19 cellular contexts compared by ENCODE assay signal in the genomic region with DNA sequence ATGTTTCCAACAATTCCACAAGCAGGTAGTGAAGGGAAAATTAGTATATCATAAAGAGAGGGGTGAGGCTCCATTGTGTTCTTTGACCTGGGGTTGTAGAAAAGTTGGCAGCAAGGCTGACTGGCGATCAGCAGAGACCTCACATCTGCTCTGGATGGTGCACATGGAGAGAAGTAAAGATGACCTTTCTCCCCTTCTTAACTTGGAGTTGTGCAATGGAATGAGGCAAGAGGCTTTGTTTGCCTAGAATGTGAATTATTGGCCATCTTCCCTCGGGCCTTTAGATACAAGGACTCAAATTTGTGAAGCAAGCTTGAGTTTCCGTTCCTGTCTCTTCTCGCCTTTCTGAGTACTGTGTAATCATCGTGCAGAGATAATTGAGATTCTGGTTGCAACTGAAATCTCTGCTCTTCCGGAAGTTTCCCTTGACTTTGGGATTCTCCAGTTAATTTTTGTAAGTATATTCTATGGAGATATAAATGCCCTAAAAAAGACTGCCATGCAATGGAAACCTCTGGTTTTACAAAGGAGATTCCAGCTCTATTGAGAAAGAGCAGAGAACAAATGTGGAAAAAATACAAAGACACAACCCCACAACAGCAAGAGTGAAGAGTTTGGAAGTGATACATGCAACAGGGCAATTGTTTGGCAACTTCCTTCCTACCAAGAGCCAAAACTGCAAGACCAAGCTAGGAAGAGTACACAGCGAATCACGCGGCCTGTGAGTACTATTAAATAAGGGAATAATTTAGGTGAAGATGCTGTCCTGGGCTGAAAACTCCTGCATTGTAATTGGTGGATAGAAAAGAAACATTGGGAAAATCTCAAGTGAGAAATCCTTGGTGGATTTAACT.
DNase-seq lines count a peak whose midpoint lies in the region; ATAC-seq and TF ChIP-seq lines count a peak whose summit lies in the region.
"Had no signal": no experiment of that assay in that cellular context is flagged by ENCODE, and none has a peak within 500 bp of the region (broad histone marks: within the 10 kb centered on the region; RNA-seq: fewer than 3 reads in every experiment).

No MANE protein-coding gene starts in this region.

- H3K27ac Mint-ChIP-seq in chondrocyte (ENCODE audit: unreplicated experiment), result peak overlapping the region; percentile 59
- peak overlapping the region in 1 of 7 donors; percentile 47 for H3K27ac Mint-ChIP-seq in CD4-positive, alpha-beta memory T cell
- H3K27ac Mint-ChIP-seq: activated B cell treated with CpG ODN at 0.5 μM for 24 hours; activated T-helper 2 cell treated with anti-CD3 and anti-CD28 coated beads, Interferon-gamma antibody, Interleukin-2, Interleukin-4, amounts not matched to agents 10 μg/mL and 5 μg/mL and 100 μg/mL, durations not matched to agents 14 hours and 24 hours and 36 hours; mesothelial cell of epicardium had no signal

- no peaks in the 10 kb centered on the region for H3K27me3 ChIP-seq in left ventricle myocardium inferior (ENCODE audit: low read depth)
- no peaks in the 10 kb centered on the region for H3K27me3 ChIP-seq in lung (ENCODE audit: control insufficient read depth, insufficient read depth)
- no peaks in the 10 kb centered on the region for H3K27me3 ChIP-seq in SJCRH30
- H3K27me3 ChIP-seq in CD4-positive, alpha-beta memory T cell (ENCODE audit: insufficient read depth, low read length), result no peaks in the 10 kb centered on the region
- H3K27me3 ChIP-seq: tibial artery had no signal

- TF ChIP-seq CTCF in left ventricle myocardium inferior (IDR thresholded peaks at IDR 0.05; ENCODE audit: borderline replicate concordance) (no peak), chondrocyte (IDR thresholded peaks at IDR 0.05) (no peak), lung (IDR thresholded peaks at IDR 0.05; ENCODE audit: control extremely low read depth, extremely low read depth) (no peak)

- no peaks in the 10 kb centered on the region for H3K27me3 Mint-ChIP-seq in chondrocyte (ENCODE audit: low read depth)
- peaks cover 5% of the 10 kb centered on the region in 2 donors for H3K27me3 Mint-ChIP-seq in CD4-positive, alpha-beta memory T cell
- H3K27me3 Mint-ChIP-seq: activated B cell treated with CpG ODN at 0.5 μM for 24 hours had no signal

- no peaks in the 10 kb centered on the region for H3K36me3 Mint-ChIP-seq in chondrocyte (ENCODE audit: low read depth)
- no peaks in the 10 kb centered on the region for H3K36me3 Mint-ChIP-seq in CD4-positive, alpha-beta memory T cell
- H3K36me3 Mint-ChIP-seq: mesothelial cell of epicardium had no signal

- ATAC-seq in Right ventricle myocardium inferior (peak; percentile 39), lung (ENCODE audit: insufficient read depth, low FRiP score) (no peak), HG02885 (IDR thresholded peaks at IDR 0.05; ENCODE audit: poor library complexity, unreplicated experiment) (no peak)
- ATAC-seq: Panc1 had no signal

- CTCF ChIA-PET in CD4-positive, alpha-beta memory T cell (lab: Charles Lee; ENCODE audit: partially characterized antibody), result no interaction called here

- POLR2A ChIA-PET in CD4-positive, alpha-beta memory T cell (lab: Charles Lee; ENCODE audit: partially characterized antibody), result no interaction called here

- H3K9me3 ChIP-seq in left ventricle myocardium inferior (replicated peaks) (no peaks in the 10 kb centered on the region), lung (ENCODE audit: control insufficient read depth in 2 of 2, insufficient read depth in 1 of 2, low read length in 1 of 2) (no peaks in the 10 kb centered on the region), SJCRH30 (replicated peaks) (no peaks in the 10 kb centered on the region)
- no peaks in the 10 kb centered on the region for H3K9me3 ChIP-seq in CD4-positive, alpha-beta memory T cell (ENCODE audit: control insufficient read depth in 1 of 2, low read length in 2 of 2)
- H3K9me3 ChIP-seq: tibial artery had no signal

- H3K36me3 ChIP-seq in left ventricle myocardium inferior, result no peaks in the 10 kb centered on the region
- no peaks in the 10 kb centered on the region for H3K36me3 ChIP-seq in lung (ENCODE audit: control insufficient read depth in 2 of 2, insufficient read depth in 2 of 2, low read length in 2 of 2)
- no peaks in the 10 kb centered on the region for H3K36me3 ChIP-seq in SJCRH30
- H3K36me3 ChIP-seq in CD4-positive, alpha-beta memory T cell (ENCODE audit: insufficient read depth, low read length), result no peaks in the 10 kb centered on the region
- H3K36me3 ChIP-seq: tibial artery had no signal

- no peak for DNase-seq in Right ventricle myocardium inferior (ENCODE audit: missing footprints)
- no peak for DNase-seq in left ventricle myocardium inferior
- no peak for DNase-seq in chondrocyte (ENCODE audit: low spot score)
- DNase-seq in lung (ENCODE audit: low spot score), result peak; percentile 30
- no peak for DNase-seq in SJCRH30
- no peak for DNase-seq in activated CD4-positive, alpha-beta T cell treated with anti-CD3 and anti-CD28 coated beads, Interleukin-2, amount 50 U/mL, for 1 hour
- DNase-seq in CD4-positive, alpha-beta memory T cell, result no peak
- DNase-seq: activated B cell treated with CpG ODN at 0.5 μM for 24 hours, amygdala, DND-41, NCI-H1048, NCI-H526 treated with DMSO at 0.1 percent for 48 hours, nucleus accumbens had no signal

- H3K4me1 ChIP-seq in left ventricle myocardium inferior (no peaks in the 10 kb centered on the region), lung (ENCODE audit: control insufficient read depth in 2 of 2, insufficient read depth in 2 of 2, low read length in 2 of 2) (no peaks in the 10 kb centered on the region), SJCRH30 (no peaks in the 10 kb centered on the region)
- H3K4me1 ChIP-seq in CD4-positive, alpha-beta memory T cell (ENCODE audit: insufficient read depth, low read length), result no peaks in the 10 kb centered on the region
- H3K4me1 ChIP-seq: tibial artery had no signal

- H3K4me3 ChIP-seq in left ventricle myocardium inferior (no peak overlapping the region), lung (no peak overlapping the region), SJCRH30 (no peak overlapping the region)
- H3K4me3 ChIP-seq in CD4-positive, alpha-beta memory T cell (ENCODE audit: low read length in 2 of 2), result no peak overlapping the region
- H3K4me3 ChIP-seq: tibial artery had no signal

- peaks cover 5% of the 10 kb centered on the region for H3K9me3 Mint-ChIP-seq in chondrocyte (ENCODE audit: low read depth)
- peaks cover 0 to 3% (median 0%) of the 10 kb centered on the region in 8 donors for H3K9me3 Mint-ChIP-seq in CD4-positive, alpha-beta memory T cell
- H3K9me3 Mint-ChIP-seq: mesothelial cell of epicardium had no signal

- WGBS in lung, 2 donors, result 70 to 74% methylated on average over 9 of the region's 9 CpGs

- no peak overlapping the region for H3K4me3 Mint-ChIP-seq in chondrocyte (ENCODE audit: unreplicated experiment)
- H3K4me3 Mint-ChIP-seq in CD4-positive, alpha-beta memory T cell, result no peak overlapping the region
- H3K4me3 Mint-ChIP-seq: activated B cell treated with CpG ODN at 0.5 μM for 24 hours, mesothelial cell of epicardium had no signal

- H3K27ac ChIP-seq in left ventricle myocardium inferior (replicated peaks) (no peak overlapping the region), lung (ENCODE audit: low read depth in 1 of 2, low read length in 1 of 2) (no peak overlapping the region), SJCRH30 (no peak overlapping the region)
- H3K27ac ChIP-seq in CD4-positive, alpha-beta memory T cell (ENCODE audit: low read depth, low read length), result no peak overlapping the region
- H3K27ac ChIP-seq: C4-2B, tibial artery had no signal

- intact Hi-C loops in Right ventricle myocardium inferior (cut with DNase I), result no loop called here
- intact Hi-C loops in left ventricle myocardium inferior (cut with micrococcal nuclease), result no loop called here
- intact Hi-C loops in CD4-positive, alpha-beta memory T cell (cut with micrococcal nuclease), result no loop called here

- H3K4me1 Mint-ChIP-seq in chondrocyte (ENCODE audit: low read depth), result peaks cover 34% of the 10 kb centered on the region
- H3K4me1 Mint-ChIP-seq in CD4-positive, alpha-beta memory T cell, result no peaks in the 10 kb centered on the region
- H3K4me1 Mint-ChIP-seq: activated B cell treated with CpG ODN at 0.5 μM for 24 hours had no signal
